Comparison of ENCODE assay signal across 8 cellular contexts in the genomic region with DNA sequence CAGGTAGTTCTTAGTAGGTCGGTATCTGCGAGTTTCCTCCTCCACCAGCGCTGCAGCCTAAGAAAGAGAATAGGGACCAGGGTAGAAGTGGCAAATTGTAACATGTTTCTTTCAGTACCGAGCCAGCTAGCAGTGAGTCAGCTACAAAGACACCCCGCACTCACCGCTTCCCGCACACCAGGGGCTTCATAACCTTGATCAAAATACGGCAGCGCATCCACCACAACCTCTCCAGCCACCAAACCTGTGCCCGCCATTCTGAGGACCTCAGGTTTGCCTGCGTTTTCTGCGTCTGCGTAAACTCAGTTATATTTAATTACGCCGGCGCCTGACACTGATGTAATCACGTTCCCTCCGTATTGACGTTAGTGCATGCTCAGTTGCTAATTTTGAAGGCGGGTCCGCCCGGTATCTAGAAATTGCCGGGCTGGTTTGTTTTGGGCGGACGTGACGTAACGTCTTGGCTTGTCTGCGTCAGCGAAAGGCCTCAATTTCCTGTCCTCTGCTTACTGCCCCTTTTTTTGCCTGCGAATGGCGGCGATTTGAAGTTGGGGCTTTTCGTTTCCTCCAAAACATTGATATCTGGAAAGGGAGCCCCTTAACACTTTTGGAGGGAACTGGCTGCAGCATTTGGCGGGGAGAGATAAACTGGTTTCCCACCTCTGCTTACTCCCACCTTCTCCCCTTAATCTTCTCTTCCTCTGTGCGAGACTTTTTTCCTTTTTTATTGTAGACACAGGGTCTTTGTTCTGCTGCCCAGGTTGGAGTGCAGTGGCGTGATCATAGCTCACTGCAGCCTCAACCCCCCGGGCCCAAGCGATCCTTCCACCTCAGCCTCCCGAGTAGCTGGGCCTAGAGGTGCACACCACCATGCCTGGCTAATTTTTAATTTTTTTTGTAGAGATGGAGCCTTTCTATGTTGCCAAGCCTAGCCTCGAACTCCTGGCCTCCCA. TPM values are rescaled to one million over a fixed set of nuclear protein-coding genes. Genes with fewer than 3 reads are reported as not detected.
DNase-seq lines count a peak whose midpoint lies in the region; ATAC-seq and TF ChIP-seq lines count a peak whose summit lies in the region.

A gene (minus strand): TSS at position 281 of the 953 bp plus-strand sequence. CDS start 24 bp downstream, at position 257.

- H3K36me3 ChIP-seq in CD8-positive, alpha-beta memory T cell (ENCODE audit: insufficient read depth, low read length), result peaks cover 10% of the 10 kb centered on the region
- H3K36me3 ChIP-seq in lung (ENCODE audit: control insufficient read depth in 2 of 2, insufficient read depth in 2 of 2, low read length in 2 of 2), result peaks cover 4 to 9% of the 10 kb centered on the region in 2 donors

- H3K27me3 ChIP-seq in CD8-positive, alpha-beta memory T cell (ENCODE audit: insufficient read depth, low read length, poor library complexity, severe bottlenecking), result no peaks in the 10 kb centered on the region
- no peaks in the 10 kb centered on the region for H3K27me3 ChIP-seq in lung (ENCODE audit: control insufficient read depth, insufficient read depth)

- TF ChIP-seq CTCF in lung (IDR thresholded peaks at IDR 0.05; ENCODE audit: control extremely low read depth, extremely low read depth), result no peak

- peak within 1 kb of the TSS; percentile 95 to 100 (median 99) for H3K27ac Mint-ChIP-seq in CD8-positive, alpha-beta memory T cell

- H3K27me3 Mint-ChIP-seq in CD8-positive, alpha-beta memory T cell, result no peaks in the 10 kb centered on the region

- H3K27ac ChIP-seq in CD8-positive, alpha-beta memory T cell (ENCODE audit: low read depth, low read length), result peak within 1 kb of the TSS; percentile 92
- peak within 1 kb of the TSS; percentile 91 to 98 for H3K27ac ChIP-seq in lung (ENCODE audit: low read depth in 1 of 2, low read length in 1 of 2)

- ATAC-seq in GM19468 (IDR thresholded peaks at IDR 0.05; ENCODE audit: extremely low read depth, unreplicated experiment) (peak; percentile 98), lung (ENCODE audit: insufficient read depth, low FRiP score) (peak; percentile 95)

- H3K36me3 Mint-ChIP-seq in CD8-positive, alpha-beta memory T cell, result peaks cover 12 to 38% (median 15%) of the 10 kb centered on the region in 3 donors

- CTCF ChIA-PET in CD8-positive, alpha-beta memory T cell (lab: Charles Lee), result interaction anchor here (0.8 to 1.6 kb wide), 3 partner anchors 71 to 471 kb away, joined by 3 read pairs; a partner anchor contains a TSS

- POLR2A ChIA-PET in CD8-positive, alpha-beta memory T cell (lab: Charles Lee), result interaction anchor here (0.6 to 3.3 kb wide), 4 partner anchors 9 to 176 kb away, joined by 3 to 25 read pairs (median 5); a partner anchor contains a TSS

- peak within 1 kb of the TSS; percentile 89 to 99 (median 97) for H3K4me3 Mint-ChIP-seq in CD8-positive, alpha-beta memory T cell

- H3K4me1 Mint-ChIP-seq in CD8-positive, alpha-beta memory T cell, result peaks cover 29 to 54% (median 42%) of the 10 kb centered on the region in 3 donors

- no peaks in the 10 kb centered on the region for H3K9me3 ChIP-seq in CD8-positive, alpha-beta memory T cell (ENCODE audit: low read length)
- H3K9me3 ChIP-seq in lung (ENCODE audit: control insufficient read depth in 2 of 2, insufficient read depth in 1 of 2, low read length in 1 of 2), result no peaks in the 10 kb centered on the region

- WGBS in lung, 2 donors, result 6 to 7% methylated on average over 40 of the region's 40 CpGs

- peaks cover 0 to 3% (median 1%) of the 10 kb centered on the region in 5 donors for H3K9me3 Mint-ChIP-seq in CD8-positive, alpha-beta memory T cell

- peak within 1 kb of the TSS; percentile 72 for H3K4me3 ChIP-seq in CD8-positive, alpha-beta memory T cell (ENCODE audit: low read length)
- H3K4me3 ChIP-seq in lung, result peak within 1 kb of the TSS; percentile 97

- peaks cover 17% of the 10 kb centered on the region for H3K4me1 ChIP-seq in CD8-positive, alpha-beta memory T cell (ENCODE audit: insufficient read depth, low read length)
- peaks cover 4 to 10% of the 10 kb centered on the region in 2 donors for H3K4me1 ChIP-seq in lung (ENCODE audit: control insufficient read depth in 2 of 2, insufficient read depth in 2 of 2, low read length in 2 of 2)

- DNase-seq in CD8-positive, alpha-beta memory T cell, result peak; percentile 87 to 98 (median 96)
- DNase-seq in HS-5 (ENCODE audit: low read depth) (peak; percentile 94), lung (ENCODE audit: low spot score) (peak; percentile 97)
- peak; percentile 90 for DNase-seq in NK-92 treated with Interleukin-12 subunit alpha and Interleukin-12 subunit beta, amount 100 ng/mL, for 24 hours (lab: John Stamatoyannopoulos, UW)
- DNase-seq in activated CD8-positive, alpha-beta memory T cell treated with anti-CD3 and anti-CD28 coated beads for 24 hours, result peak; percentile 94
- peak; percentile 91 for DNase-seq in effector CD8-positive, alpha-beta T cell (lab: John Stamatoyannopoulos, UW)
- peak; percentile 75 to 92 (median 88) for DNase-seq in stimulated activated CD4-positive, alpha-beta T cell treated with anti-CD3 and anti-CD28 coated beads, TNF-alpha, amount 100 ng/mL, for 4 hours (ENCODE audit: low read depth in 3 of 3)

RNA-seq across cellular contexts. Expression of the gene that starts here (rescaled TPM):
- total RNA-seq in CD8-positive, alpha-beta memory T cell, result 10 to 100 TPM; 62.9 to 66.9 TPM
- 99.9 TPM for polyA plus RNA-seq in CD8-positive, alpha-beta memory T cell
- total RNA-seq in lung, result 10 to 100 TPM; 28.8 to 30.9 TPM
- polyA plus RNA-seq in lung, result 10 to 100 TPM; 22.4 to 31.3 TPM

Comparison
In these comparisons a context has a peak if more than half of its experiments do, and no peak if none do; other contexts are left out.
1. Peak in every context shown above with its lines: DNase-seq, ATAC-seq, H3K4me3 ChIP-seq and H3K27ac ChIP-seq.